8 cellular contexts compared by ENCODE assay signal in the genomic region with DNA sequence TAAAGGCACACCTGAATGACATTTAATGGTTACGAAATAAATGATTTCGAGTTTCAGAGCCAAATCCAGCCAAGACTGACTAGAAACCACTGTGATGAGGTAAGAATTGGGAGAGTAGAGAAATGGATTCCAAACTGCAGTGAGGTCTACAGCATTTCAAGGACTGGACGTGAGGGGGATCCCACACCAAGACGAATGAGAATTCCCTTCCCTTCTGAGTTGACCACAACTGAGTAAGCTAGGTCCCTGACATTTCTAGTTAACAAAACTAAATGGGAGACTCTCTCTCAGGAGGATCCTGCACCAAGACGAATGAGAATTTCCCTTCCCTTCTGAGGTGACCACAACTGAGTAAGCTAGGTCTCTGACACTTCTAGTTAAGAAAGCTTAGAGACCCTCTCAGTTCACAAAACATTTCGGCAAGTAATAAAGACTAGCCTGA. TPM values are rescaled to one million over a fixed set of nuclear protein-coding genes. Genes with fewer than 3 reads are reported as not detected.
DNase-seq lines count a peak whose midpoint lies in the region; ATAC-seq and TF ChIP-seq lines count a peak whose summit lies in the region.

No MANE protein-coding gene starts in this region.

- H3K4me3 ChIP-seq in mammary epithelial cell (replicated peaks in 1 of 3; ENCODE audit: insufficient read depth in 1 of 3, low read depth in 2 of 3, low read length in 3 of 3) (peak overlapping the region; percentile 85 to 98 (median 95)), mesendoderm (ENCODE audit: low read length) (peak overlapping the region; percentile 92), vagina (peak overlapping the region; percentile 62 to 90)

- TF ChIP-seq CTCF in mammary epithelial cell (conservative IDR thresholded peaks at IDR 0.05 in 1 of 2, IDR thresholded peaks at IDR 0.05 in 1 of 2; ENCODE audit: extremely low read depth in 1 of 2, insufficient read depth in 1 of 2, low read depth in 1 of 2, low read length in 2 of 2) (no peak), vagina (IDR thresholded peaks at IDR 0.05) (no peak), omental fat pad (IDR thresholded peaks at IDR 0.05) (no peak)

- dilution Hi-C loops in mammary epithelial cell (cut with HindIII; ENCODE audit: low sequenced_read_pairs), result no loop called here

- H2AK5ac ChIP-seq in mesendoderm (ENCODE audit: low read length), result no peak overlapping the region

- no peak for ATAC-seq in GM21526 (IDR thresholded peaks at IDR 0.05; ENCODE audit: low FRiP score, unreplicated experiment)
- no peak for ATAC-seq in omental fat pad (ENCODE audit: low FRiP score)

- H3K18ac ChIP-seq in mesendoderm (ENCODE audit: low read length), result no peak overlapping the region

- peak overlapping the region; percentile 88 for H3K4me2 ChIP-seq in mammary epithelial cell (ENCODE audit: insufficient read depth, low read depth, low read length)
- H3K4me2 ChIP-seq in mesendoderm (ENCODE audit: low read length), result peak overlapping the region; percentile 66

- no peak overlapping the region for H4K5ac ChIP-seq in mesendoderm (ENCODE audit: low read length)

- intact Hi-C loops in mammary epithelial cell (cut with micrococcal nuclease) (loop anchor here (5.0 kb wide), 2 partner anchors 68 to 433 kb away; a partner anchor contains a TSS), vagina (cut with DNase I) (loop anchor here (10.0 kb wide), 1 partner anchor 750 kb away; a partner anchor contains a TSS)

- H3K9ac ChIP-seq in mammary epithelial cell (ENCODE audit: insufficient read depth, low read length), result peak overlapping the region; percentile 99
- H3K9ac ChIP-seq in mesendoderm (ENCODE audit: low read length), result peak overlapping the region; percentile 92

- no peak overlapping the region for H4K8ac ChIP-seq in mesendoderm (ENCODE audit: low read depth, low read length)

- peaks cover 16% of the 10 kb centered on the region for H3K4me1 ChIP-seq in mammary epithelial cell (ENCODE audit: insufficient read depth, low read length)
- peaks cover 2% of the 10 kb centered on the region for H3K4me1 ChIP-seq in mesendoderm (ENCODE audit: control insufficient read depth, low read depth, low read length)
- H3K4me1 ChIP-seq in vagina, result peaks cover 37% of the 10 kb centered on the region

- H3K79me2 ChIP-seq in mammary epithelial cell (ENCODE audit: insufficient read depth, low read length) (peaks cover 68% of the 10 kb centered on the region), mesendoderm (ENCODE audit: control insufficient read depth, insufficient read depth, low read length) (peaks cover 26% of the 10 kb centered on the region)

- DNase-seq in G401 (ENCODE audit: low spot score) (peak; percentile 6), LHCN-M2 (ENCODE audit: low read depth) (peak; percentile 65), mammary epithelial cell (peak; percentile 53), mesendoderm (peak; percentile 34), vagina (ENCODE audit: extremely low spot score in 2 of 2) (no peak), omental fat pad (ENCODE audit: low spot score) (no peak), iPS-NIHi7 (ENCODE audit: extremely low spot score) (no peak)

- no peak overlapping the region for H2BK5ac ChIP-seq in mesendoderm (ENCODE audit: low read length)

- no peaks in the 10 kb centered on the region for H4K20me1 ChIP-seq in mammary epithelial cell (ENCODE audit: insufficient read depth, low read length)

- H3K23ac ChIP-seq in mesendoderm (ENCODE audit: low read length), result no peak overlapping the region

- H3K79me1 ChIP-seq in mesendoderm (ENCODE audit: low read length), result peaks cover 6% of the 10 kb centered on the region

- H3K36me3 ChIP-seq in mammary epithelial cell (ENCODE audit: insufficient read depth, low read length), result peaks cover 6% of the 10 kb centered on the region
- H3K36me3 ChIP-seq in mesendoderm (ENCODE audit: control insufficient read depth, insufficient read depth, low read length), result no peaks in the 10 kb centered on the region
- no peaks in the 10 kb centered on the region for H3K36me3 ChIP-seq in vagina

- no peak overlapping the region for H2BK120ac ChIP-seq in mesendoderm (ENCODE audit: low read depth, low read length)

- H3K9me3 ChIP-seq in mammary epithelial cell (replicated peaks; ENCODE audit: insufficient read depth, low read length) (peaks cover 2% of the 10 kb centered on the region), vagina (no peaks in the 10 kb centered on the region)

- peak overlapping the region; percentile 95 for H3K56ac ChIP-seq in mesendoderm (ENCODE audit: low read length)

- in situ Hi-C loops in G401 (cut with HindIII; ENCODE audit: low sequenced_read_pairs), result no loop called here
- in situ Hi-C loops in mammary epithelial cell (cut with MboI; ENCODE audit: low sequenced_read_pairs in 2 of 2), result loop anchor here in 1 of 2 donors (10.0 kb wide), 1 partner anchor 110 kb away; no protein-coding TSS in a partner anchor

- BruUV-seq in mammary epithelial cell (replicated peaks; lab: Mats Ljungman, UMichigan), result no TSS peak

- no peak overlapping the region for H3K4ac ChIP-seq in mesendoderm (ENCODE audit: low read depth, low read length)

- 2% methylated on average over 6 of the region's 6 CpGs for WGBS in mammary epithelial cell (ENCODE audit: low coverage, missing lambda C conversion rate)
- WGBS in mesendoderm (ENCODE audit: extremely low coverage, insufficient coverage, low lambda C conversion rate), result no CpG with 5 or more reads among the region's 6 CpGs

- H3K27ac ChIP-seq in mammary epithelial cell (ENCODE audit: insufficient read depth, low read depth, low read length), result peak overlapping the region; percentile 92
- H3K27ac ChIP-seq in mesendoderm (ENCODE audit: low read depth, low read length), result no peak overlapping the region
- H3K27ac ChIP-seq in vagina, result peak overlapping the region; percentile 95

- no peak for TF ChIP-seq POLR2A in vagina (IDR thresholded peaks at IDR 0.05)

- no peak overlapping the region for H2AFZ ChIP-seq in mammary epithelial cell (ENCODE audit: low read depth, low read length)

- H2BK15ac ChIP-seq in mesendoderm (replicated peaks; ENCODE audit: low read depth), result no peak overlapping the region

- H3K27me3 ChIP-seq in mammary epithelial cell (ENCODE audit: insufficient read depth, low read length), result no peaks in the 10 kb centered on the region
- no peaks in the 10 kb centered on the region for H3K27me3 ChIP-seq in mesendoderm (ENCODE audit: insufficient read depth, low read length, poor library complexity)
- no peaks in the 10 kb centered on the region for H3K27me3 ChIP-seq in vagina

- CTCF ChIA-PET in mammary epithelial cell (lab: Charles Lee; ENCODE audit: low non-redundant PET), result no interaction called here

RNA-seq across cellular contexts. Expression of a gene that starts 1.6 kb away (rescaled TPM):
- total RNA-seq in G401 (2014; rRNA removed; shearing (Covaris generic)), result not detected in 2 replicates
- total RNA-seq in LHCN-M2 (2014; rRNA removed) (0.63 TPM in 1 of 2 replicates, not detected in the other), mammary epithelial cell (1 to 10 TPM in 1 of 2 donors, under 1 TPM in 1; 0.33 to 1.4 TPM), vagina (0.25 TPM), omental fat pad (1 to 10 TPM in 3 of 4 donors, under 1 TPM in 1; 0.31 to 7.9 (median 3.1) TPM)
- polyA plus RNA-seq in LHCN-M2 (2012), result 0.64 TPM
- not detected for polyA plus RNA-seq in mammary epithelial cell
- polyA minus RNA-seq in mammary epithelial cell, result not detected
- 1.4 TPM for polyA plus RNA-seq in mesendoderm (2013, experiment 1 of 2)
- 1.1 TPM for polyA plus RNA-seq in mesendoderm (2013, experiment 2 of 2)

RNA-seq across cellular contexts. Expression of a gene that starts 1.8 kb away (rescaled TPM):
- total RNA-seq in G401 (2014; rRNA removed; shearing (Covaris generic)), result 65.8 and 117 TPM in 2 replicates
- total RNA-seq in LHCN-M2 (2014; rRNA removed), result 54.9 and 70.8 TPM in 2 replicates
- 248 TPM for polyA plus RNA-seq in LHCN-M2 (2012)
- total RNA-seq in mammary epithelial cell, result 100 to 1,000 TPM in 1 of 2 donors, 10 to 100 TPM in 1; 20.5 to 115 TPM
- 88.9 TPM for polyA plus RNA-seq in mammary epithelial cell
- 54.9 TPM for polyA minus RNA-seq in mammary epithelial cell
- polyA plus RNA-seq in mesendoderm (2013, experiment 1 of 2), result 222 TPM
- polyA plus RNA-seq in mesendoderm (2013, experiment 2 of 2), result 221 TPM
- total RNA-seq in vagina, result 95.3 TPM
- total RNA-seq in omental fat pad, result 10 to 100 TPM; 58.3 to 89.2 (median 74.3) TPM

RNA-seq across cellular contexts. Expression of a gene that starts 25.5 kb away (rescaled TPM):
- total RNA-seq in G401 (2014; rRNA removed; shearing (Covaris generic)), result 56.9 and 76.8 TPM in 2 replicates
- total RNA-seq in LHCN-M2 (2014; rRNA removed), result 46.4 and 46.8 TPM in 2 replicates
- 23.6 TPM for polyA plus RNA-seq in LHCN-M2 (2012)
- total RNA-seq in mammary epithelial cell, result 10 to 100 TPM; 22.0 to 37.3 TPM
- 27.4 TPM for polyA plus RNA-seq in mammary epithelial cell
- 27.8 TPM for polyA minus RNA-seq in mammary epithelial cell
- polyA plus RNA-seq in mesendoderm (2013, experiment 1 of 2), result 108 TPM
- 104 TPM for polyA plus RNA-seq in mesendoderm (2013, experiment 2 of 2)
- 23.8 TPM for total RNA-seq in vagina
- total RNA-seq in omental fat pad, result 10 to 100 TPM; 24.9 to 45.6 (median 30.7) TPM

Comparison
In these comparisons a context has a peak if more than half of its experiments do, and no peak if none do; other contexts are left out.
1. DNase-seq: peak in G401 (single experiment), LHCN-M2 (single experiment), mammary epithelial cell (single experiment) and mesendoderm (single experiment); none in vagina (0 of 2), omental fat pad (single experiment) and iPS-NIHi7 (single experiment).
2. Peak in every context shown above with its lines, with median percentiles within 50 percentile points of each other: H3K4me3 ChIP-seq.